ENCODE assay signal across 8 cellular contexts in genomic region chr13:30142502-30143211, GRCh38.
DNase-seq lines count a peak whose midpoint lies in the region; ATAC-seq and TF ChIP-seq lines count a peak whose summit lies in the region.

No MANE protein-coding gene starts in this region.

- no peak for TF ChIP-seq CTCF in AG09319 (IDR thresholded peaks at IDR 0.05; ENCODE audit: low read depth, low read length)

- H3K27ac ChIP-seq in temporal lobe (ENCODE audit: low read depth, low read length) = peak overlapping the region; percentile 7

- ATAC-seq in GM21786 (IDR thresholded peaks at IDR 0.05; ENCODE audit: unreplicated experiment) (no peak), HG02798 (IDR thresholded peaks at IDR 0.05; ENCODE audit: poor library complexity, unreplicated experiment) (no peak)

- DNase-seq in AG09319 (ENCODE audit: extremely low read depth, low read depth) (peak; percentile 86), HK-2 (ENCODE audit: unreplicated experiment) (peak; percentile 73), amniotic stem cell (lab: John Stamatoyannopoulos, UW) (peak; percentile 68), left kidney (ENCODE audit: low read depth, low spot score) (peak; percentile 82), NCI-H1105 (lab: John Stamatoyannopoulos, UW) (no peak)
